In the genomic region with DNA sequence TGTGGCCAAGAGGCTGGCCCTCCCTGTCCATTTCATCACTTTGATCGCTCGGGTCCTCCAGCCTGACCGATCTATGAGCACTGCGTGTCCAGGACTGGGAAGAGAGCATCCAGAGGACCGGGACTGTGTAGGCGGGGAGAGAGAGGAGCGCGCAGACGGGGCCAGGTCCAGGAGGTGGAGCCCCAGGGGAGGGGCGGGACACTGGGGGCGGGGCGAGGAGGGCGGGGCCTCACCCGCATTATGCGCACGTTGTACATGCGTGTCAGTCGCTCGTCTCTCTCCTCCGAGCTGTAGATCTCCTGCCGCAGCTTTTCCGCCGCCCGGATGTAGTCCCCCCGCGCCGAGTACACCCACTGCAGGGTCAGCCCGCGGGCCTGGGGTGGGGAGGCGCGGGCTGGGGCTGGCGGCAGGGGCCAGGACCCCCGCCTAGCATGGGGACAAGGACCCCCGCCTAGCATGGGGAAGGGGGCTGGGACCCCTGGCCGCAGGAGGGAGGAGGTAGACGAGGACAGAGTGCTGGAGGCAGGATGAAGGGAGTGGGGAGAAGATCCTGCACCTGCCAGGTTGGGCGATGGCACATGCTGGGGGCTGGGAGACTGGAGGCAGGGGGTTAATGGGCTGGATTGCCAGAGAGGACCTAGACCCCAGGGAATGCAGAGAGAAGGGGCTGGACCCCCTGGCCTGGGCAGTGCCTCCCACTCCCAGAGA, we compare ENCODE assay signal across 8 cellular contexts. TPM values are rescaled to one million over a fixed set of nuclear protein-coding genes. Genes with fewer than 3 reads are reported as not detected.
A peak's percentile ranks its signal among the peaks of the same experiment; 100 is the strongest.
DNase-seq lines count a peak whose midpoint lies in the region; ATAC-seq and TF ChIP-seq lines count a peak whose summit lies in the region.

No MANE protein-coding gene starts in this region.

- H3K9me3 ChIP-seq in AG04450 (ENCODE audit: control insufficient read depth, insufficient read depth, low read length) (no peaks in the 10 kb centered on the region), esophagus muscularis mucosa (no peaks in the 10 kb centered on the region)

- TF ChIP-seq EP300 in esophagus muscularis mucosa (IDR thresholded peaks at IDR 0.05), result no peak

- WGBS in esophagus muscularis mucosa, result 8% methylated on average over 21 of the region's 37 CpGs

- no peak for TF ChIP-seq POLR2A in esophagus muscularis mucosa (IDR thresholded peaks at IDR 0.05; ENCODE audit: low read depth)

- peak; percentile 59 for DNase-seq in AG04450 (ENCODE audit: low read depth, low spot score)
- peak; percentile 74 to 76 for DNase-seq in HL-60 (ENCODE audit: low read depth in 1 of 2, low spot score in 1 of 2)
- peak; percentile 86 for DNase-seq in activated T-cell treated with anti-CD3 and anti-CD28 coated beads, Interleukin-2, amount 50 U/mL, for 4 hours
- DNase-seq in esophagus muscularis mucosa (ENCODE audit: extremely low spot score), result peak; percentile 96
- DNase-seq in natural killer cell treated with Interleukin-12 subunit alpha and Interleukin-12 subunit beta and Interleukin-15 and Interleukin-18, amount 100 ng/mL, for 72 hours (ENCODE audit: low spot score), result peak; percentile 86
- peak; percentile 82 for DNase-seq in stimulated activated naive CD4-positive, alpha-beta T cell treated with Interleukin-2 at 50 U/mL for 16 hours (lab: John Stamatoyannopoulos, UW)

- peak overlapping the region; percentile 53 for H3K4me3 ChIP-seq in AG04450 (ENCODE audit: low read depth, low read length)
- peak overlapping the region; percentile 29 for H3K4me3 ChIP-seq in HL-60 (replicated peaks; ENCODE audit: insufficient read depth, low read length)
- peak overlapping the region; percentile 39 to 57 (median 43) for H3K4me3 ChIP-seq in esophagus muscularis mucosa

- H3K27ac ChIP-seq in AG04450 (ENCODE audit: low read depth, low read length), result no peak overlapping the region
- H3K27ac ChIP-seq in HL-60 (replicated peaks), result no peak overlapping the region
- H3K27ac ChIP-seq in esophagus muscularis mucosa (replicated peaks in 1 of 4), result peak overlapping the region in 2 of 4 donors; percentile 21 to 40

- intact Hi-C loops in esophagus muscularis mucosa (cut with DNase I), result no loop called here

- peaks cover 1% of the 10 kb centered on the region for H3K36me3 Mint-ChIP-seq in activated T-cell treated with anti-CD3 and anti-CD28 coated beads, Interleukin-2, amount 50 U/mL, for 4 hours (ENCODE audit: insufficient read depth)
- H3K36me3 Mint-ChIP-seq in natural killer cell treated with Interleukin-12 subunit alpha and Interleukin-12 subunit beta and Interleukin-15 and Interleukin-18, amount 100 ng/mL, for 72 hours, result no peaks in the 10 kb centered on the region

- POLR2A ChIA-PET in AG04450 (lab: Yijun Ruan, JAX), result interaction anchor here (0.5 to 1.5 kb wide), 4 partner anchors 14 to 79 kb away, joined by 3 to 7 read pairs (median 6); partner anchors contain the start of genes FBXO24, LRCH4, MOSPD3 and PCOLCE

- peaks cover 20% of the 10 kb centered on the region for H3K4me1 Mint-ChIP-seq in activated T-cell treated with anti-CD3 and anti-CD28 coated beads, Interleukin-2, amount 50 U/mL, for 4 hours (ENCODE audit: low read depth)
- peaks cover 6 to 21% of the 10 kb centered on the region in 2 donors for H3K4me1 Mint-ChIP-seq in natural killer cell treated with Interleukin-12 subunit alpha and Interleukin-12 subunit beta and Interleukin-15 and Interleukin-18, amount 100 ng/mL, for 72 hours (ENCODE audit: low read depth in 2 of 2)

- peak; percentile 81 for ATAC-seq in GM19351 (IDR thresholded peaks at IDR 0.05; ENCODE audit: unreplicated experiment)
- ATAC-seq in activated T-cell treated with anti-CD3 and anti-CD28 coated beads, Interleukin-2, amount 50 U/mL, for 4 hours, result peak; percentile 97 to 98
- peak; percentile 98 to 99 for ATAC-seq in natural killer cell treated with Interleukin-12 subunit alpha and Interleukin-12 subunit beta and Interleukin-15 and Interleukin-18, amount 100 ng/mL, for 72 hours

- no peaks in the 10 kb centered on the region for H3K9me3 Mint-ChIP-seq in activated T-cell treated with anti-CD3 and anti-CD28 coated beads, Interleukin-2, amount 50 U/mL, for 4 hours
- no peaks in the 10 kb centered on the region for H3K9me3 Mint-ChIP-seq in natural killer cell treated with Interleukin-12 subunit alpha and Interleukin-12 subunit beta and Interleukin-15 and Interleukin-18, amount 100 ng/mL, for 72 hours

- peaks cover 0 to 7% (median 0%) of the 10 kb centered on the region in 4 donors for H3K36me3 ChIP-seq in esophagus muscularis mucosa

- H3K27me3 ChIP-seq in AG04450 (ENCODE audit: control insufficient read depth, insufficient read depth, low read length) (no peaks in the 10 kb centered on the region), HL-60 (ENCODE audit: insufficient read depth, poor library complexity, severe bottlenecking) (no peaks in the 10 kb centered on the region), esophagus muscularis mucosa (peaks cover 0 to 21% (median under 1%) of the 10 kb centered on the region in 4 donors)

- CTCF ChIA-PET in AG04450 (lab: Charles Lee), result interaction anchor here (1.0 to 1.3 kb wide), 2 partner anchors 17 to 99 kb away, joined by 3 read pairs; no protein-coding TSS in a partner anchor

- H3K4me3 Mint-ChIP-seq in activated T-cell treated with anti-CD3 and anti-CD28 coated beads, Interleukin-2, amount 50 U/mL, for 4 hours, result peak overlapping the region; percentile 71
- H3K4me3 Mint-ChIP-seq in natural killer cell treated with Interleukin-12 subunit alpha and Interleukin-12 subunit beta and Interleukin-15 and Interleukin-18, amount 100 ng/mL, for 72 hours, result peak overlapping the region; percentile 65

- H3K4me1 ChIP-seq in esophagus muscularis mucosa, result peaks cover 8 to 14% (median 12%) of the 10 kb centered on the region in 4 donors

- H3K27me3 Mint-ChIP-seq in activated T-cell treated with anti-CD3 and anti-CD28 coated beads, Interleukin-2, amount 50 U/mL, for 4 hours (ENCODE audit: low read depth), result no peaks in the 10 kb centered on the region
- no peaks in the 10 kb centered on the region for H3K27me3 Mint-ChIP-seq in natural killer cell treated with Interleukin-12 subunit alpha and Interleukin-12 subunit beta and Interleukin-15 and Interleukin-18, amount 100 ng/mL, for 72 hours

- peak overlapping the region; percentile 46 to 56 for H3K27ac Mint-ChIP-seq in natural killer cell treated with Interleukin-12 subunit alpha and Interleukin-12 subunit beta and Interleukin-15 and Interleukin-18, amount 100 ng/mL, for 72 hours

- no peak for TF ChIP-seq CTCF in AG04450 (IDR thresholded peaks at IDR 0.05; ENCODE audit: low read depth, low read length)
- TF ChIP-seq CTCF in HL-60 (IDR thresholded peaks at IDR 0.05; ENCODE audit: insufficient read depth, low read length), result no peak
- no peak for TF ChIP-seq CTCF in esophagus muscularis mucosa (IDR thresholded peaks at IDR 0.05)

TF ChIP-seq in PFSK-1, 5 proteins besides CTCF, POLR2A, EP300 and RAD21 (continues in another document):
- no peak for TF ChIP-seq SIN3A (IDR thresholded peaks at IDR 0.05; ENCODE audit: borderline replicate concordance, insufficient read depth, low read length)
- peak; percentile 59 for TF ChIP-seq FOXP2 (optimal IDR thresholded peaks at IDR 0.05; ENCODE audit: borderline replicate concordance, extremely low read depth, extremely low read length, insufficient read depth)
- TF ChIP-seq TAF1 (IDR thresholded peaks at IDR 0.05; ENCODE audit: borderline replicate concordance, insufficient read depth, low read length), result peak; percentile 95
- TF ChIP-seq POLR2AphosphoS5 (IDR thresholded peaks at IDR 0.05; ENCODE audit: low read depth, low read length), result peak; percentile 79

RNA-seq across cellular contexts. Expression of gene MOSPD3, which starts 14.3 kb away (rescaled TPM):
- polyA plus RNA-seq in AG04450 (2011; rRNA removed), result 9.1 and 10.0 TPM in 2 replicates
- polyA minus RNA-seq in AG04450 (2011; rRNA and poly(A)+ RNA removed), result 4.0 and 4.8 TPM in 2 replicates
- polyA plus RNA-seq in PFSK-1 (2012; ENCODE audit: insufficient read length, low read depth), result 11.3 TPM
- 1 to 10 TPM; 7.8 to 8.4 (median 7.9) TPM for total RNA-seq in activated T-cell treated with anti-CD3 and anti-CD28 coated beads, Interleukin-2, amount 50 U/mL, for 4 hours
- 10 to 100 TPM in 3 of 4 donors, 1 to 10 TPM in 1; 6.6 to 16.8 (median 12.0) TPM for total RNA-seq in esophagus muscularis mucosa
- total RNA-seq in natural killer cell treated with Interleukin-12 subunit alpha and Interleukin-12 subunit beta and Interleukin-15 and Interleukin-18, amount 100 ng/mL, for 72 hours, result 10 to 100 TPM; 17.6 to 19.2 TPM

RNA-seq across cellular contexts. Expression of gene TFR2, which starts 14.7 kb away (rescaled TPM):
- 0.05 and 0.06 TPM in 2 replicates for polyA plus RNA-seq in AG04450 (2011; rRNA removed)
- polyA minus RNA-seq in AG04450 (2011; rRNA and poly(A)+ RNA removed), result not detected in 2 replicates
- polyA plus RNA-seq in PFSK-1 (2012; ENCODE audit: insufficient read length, low read depth), result not detected
- 10 to 100 TPM; 11.8 to 16.1 (median 15.4) TPM for total RNA-seq in activated T-cell treated with anti-CD3 and anti-CD28 coated beads, Interleukin-2, amount 50 U/mL, for 4 hours
- total RNA-seq in esophagus muscularis mucosa, result under 1 TPM in 2 of 4 donors, not detected in 2; 0.17 to 0.32 TPM
- 10 to 100 TPM; 10.1 to 34.1 TPM for total RNA-seq in natural killer cell treated with Interleukin-12 subunit alpha and Interleukin-12 subunit beta and Interleukin-15 and Interleukin-18, amount 100 ng/mL, for 72 hours

RNA-seq across cellular contexts. Expression of gene PCOLCE, which starts 24.5 kb away (rescaled TPM):
- 164 and 227 TPM in 2 replicates for polyA plus RNA-seq in AG04450 (2011; rRNA removed)
- polyA minus RNA-seq in AG04450 (2011; rRNA and poly(A)+ RNA removed), result 37.1 and 50.6 TPM in 2 replicates
- polyA plus RNA-seq in PFSK-1 (2012; ENCODE audit: insufficient read length, low read depth), result 617 TPM
- 1 to 10 TPM; 1.4 to 3.1 (median 2.0) TPM for total RNA-seq in activated T-cell treated with anti-CD3 and anti-CD28 coated beads, Interleukin-2, amount 50 U/mL, for 4 hours
- 10 to 100 TPM; 12.0 to 42.2 (median 18.3) TPM for total RNA-seq in esophagus muscularis mucosa
- 1 to 10 TPM; 5.4 to 5.6 TPM for total RNA-seq in natural killer cell treated with Interleukin-12 subunit alpha and Interleukin-12 subunit beta and Interleukin-15 and Interleukin-18, amount 100 ng/mL, for 72 hours

RNA-seq across cellular contexts. Expression of gene ACTL6B, which starts 29.6 kb away (rescaled TPM):
- not detected in 2 replicates for polyA plus RNA-seq in AG04450 (2011; rRNA removed)
- not detected in 2 replicates for polyA minus RNA-seq in AG04450 (2011; rRNA and poly(A)+ RNA removed)
- polyA plus RNA-seq in PFSK-1 (2012; ENCODE audit: insufficient read length, low read depth), result not detected
- total RNA-seq in activated T-cell treated with anti-CD3 and anti-CD28 coated beads, Interleukin-2, amount 50 U/mL, for 4 hours, result not detected
- not detected for total RNA-seq in esophagus muscularis mucosa
- not detected for total RNA-seq in natural killer cell treated with Interleukin-12 subunit alpha and Interleukin-12 subunit beta and Interleukin-15 and Interleukin-18, amount 100 ng/mL, for 72 hours

RNA-seq across cellular contexts. Expression of gene FBXO24, which starts 40.6 kb away (rescaled TPM):
- 0.29 and 0.33 TPM in 2 replicates for polyA plus RNA-seq in AG04450 (2011; rRNA removed)
- polyA minus RNA-seq in AG04450 (2011; rRNA and poly(A)+ RNA removed), result 0.35 and 2.1 TPM in 2 replicates
- polyA plus RNA-seq in PFSK-1 (2012; ENCODE audit: insufficient read length, low read depth), result 0.98 TPM
- under 1 TPM; 0.14 to 0.40 (median 0.34) TPM for total RNA-seq in activated T-cell treated with anti-CD3 and anti-CD28 coated beads, Interleukin-2, amount 50 U/mL, for 4 hours
- under 1 TPM; 0.13 to 0.83 (median 0.48) TPM for total RNA-seq in esophagus muscularis mucosa
- under 1 TPM in 1 of 2 donors, not detected in 1; 0.21 TPM for total RNA-seq in natural killer cell treated with Interleukin-12 subunit alpha and Interleukin-12 subunit beta and Interleukin-15 and Interleukin-18, amount 100 ng/mL, for 72 hours

Comparison
In these comparisons a context has a peak if more than half of its experiments do, and no peak if none do; other contexts are left out.
1. RNA of gene TFR2, which starts 14.7 kb away (total RNA-seq): 10.1 to 34.1 TPM in natural killer cell treated with Interleukin-12 subunit alpha and Interleukin-12 subunit beta and Interleukin-15 and Interleukin-18, amount 100 ng/mL, for 72 hours and 11.8 to 16.1 TPM in activated T-cell treated with anti-CD3 and anti-CD28 coated beads, Interleukin-2, amount 50 U/mL, for 4 hours; 0.17 to 0.32 TPM in esophagus muscularis mucosa; every median in the first group is over 4 times any median in the second.
2. Peak in every context shown above with its lines, with median percentiles within 50 percentile points of each other: DNase-seq, H3K4me3 ChIP-seq and ATAC-seq.